20 cellular contexts compared by ENCODE assay signal in genomic region chrX:41108684-41109205, GRCh38. TPM values are rescaled to one million over a fixed set of nuclear protein-coding genes. Genes with fewer than 3 reads are reported as not detected.
DNase-seq lines count a peak whose midpoint lies in the region; ATAC-seq, FAIRE-seq and TF ChIP-seq lines count a peak whose summit lies in the region.
"Had no signal": no experiment of that assay in that cellular context is flagged by ENCODE, and none has a peak within 500 bp of the region (broad histone marks: within the 10 kb centered on the region; RNA-seq: fewer than 3 reads in every experiment).

No MANE protein-coding gene starts in this region.

- H4K20me1 ChIP-seq in keratinocyte (ENCODE audit: control insufficient read depth, extremely low read depth, insufficient read depth, low read length), result peaks cover 33% of the 10 kb centered on the region

- POLR2A ChIA-PET in WTC11 (lab: Charles Lee), result no interaction called here

- CTCF ChIA-PET in WTC11 (lab: Charles Lee), result no interaction called here

- H3K9ac ChIP-seq in keratinocyte (ENCODE audit: control insufficient read depth, extremely low read depth, insufficient read depth, low read length), result no peak overlapping the region
- H3K9ac ChIP-seq: GM23248 had no signal

- WGBS in gastroesophageal sphincter (ENCODE audit: low coverage in 1 of 2), 2 donors, result no CpG with 5 or more reads among the region's 4 CpGs

- peaks cover 87% of the 10 kb centered on the region for H3K79me2 ChIP-seq in keratinocyte (ENCODE audit: control insufficient read depth, insufficient read depth, low read length)

- peak overlapping the region; percentile 18 for H3K27ac Mint-ChIP-seq in activated T-cell treated with anti-CD3 and anti-CD28 coated beads, Interleukin-2, amount 50 U/mL, for 24 hours
- peak overlapping the region; percentile 95 for H3K27ac Mint-ChIP-seq in WTC11
- peak overlapping the region; percentile 45 for H3K27ac Mint-ChIP-seq in stimulated activated effector memory CD8-positive, alpha-beta T cell treated with anti-CD3 and anti-CD28 coated beads, Interleukin-12 subunit alpha, Interleukin-12 subunit beta, amount 100 ng/mL, for 72 hours

- H3K27ac ChIP-seq in keratinocyte (ENCODE audit: control insufficient read depth, insufficient read depth, low read length), result peak overlapping the region; percentile 10
- H3K27ac ChIP-seq in gastroesophageal sphincter, result no peak overlapping the region
- H3K27ac ChIP-seq: adrenal gland, GM23248, heart right ventricle, left ventricle myocardium inferior had no signal

- peaks cover 74% of the 10 kb centered on the region for H3K4me1 Mint-ChIP-seq in activated T-cell treated with anti-CD3 and anti-CD28 coated beads, Interleukin-2, amount 50 U/mL, for 24 hours (ENCODE audit: low read depth)
- H3K4me1 Mint-ChIP-seq in activated T-cell treated with anti-CD3 and anti-CD28 coated beads, Interleukin-2, amount 50 U/mL, for 4 hours (ENCODE audit: low read depth), result peaks cover 66% of the 10 kb centered on the region
- peaks cover 83% of the 10 kb centered on the region for H3K4me1 Mint-ChIP-seq in WTC11
- peaks cover 55% of the 10 kb centered on the region for H3K4me1 Mint-ChIP-seq in stimulated activated effector memory CD8-positive, alpha-beta T cell treated with anti-CD3 and anti-CD28 coated beads, Interleukin-12 subunit alpha, Interleukin-12 subunit beta, amount 100 ng/mL, for 72 hours

- H3K36me3 Mint-ChIP-seq in activated T-cell treated with anti-CD3 and anti-CD28 coated beads, Interleukin-2, amount 50 U/mL, for 24 hours (ENCODE audit: low read depth), result peaks cover 6% of the 10 kb centered on the region
- H3K36me3 Mint-ChIP-seq in activated T-cell treated with anti-CD3 and anti-CD28 coated beads, Interleukin-2, amount 50 U/mL, for 4 hours (ENCODE audit: insufficient read depth), result peaks cover 8% of the 10 kb centered on the region
- no peaks in the 10 kb centered on the region for H3K36me3 Mint-ChIP-seq in WTC11
- H3K36me3 Mint-ChIP-seq in stimulated activated effector memory CD8-positive, alpha-beta T cell treated with anti-CD3 and anti-CD28 coated beads, Interleukin-12 subunit alpha, Interleukin-12 subunit beta, amount 100 ng/mL, for 72 hours, result no peaks in the 10 kb centered on the region

- no peak overlapping the region for H3K4me3 Mint-ChIP-seq in activated T-cell treated with anti-CD3 and anti-CD28 coated beads, Interleukin-2, amount 50 U/mL, for 24 hours
- no peak overlapping the region for H3K4me3 Mint-ChIP-seq in activated T-cell treated with anti-CD3 and anti-CD28 coated beads, Interleukin-2, amount 50 U/mL, for 4 hours
- H3K4me3 Mint-ChIP-seq in WTC11, result peak overlapping the region; percentile 55
- H3K4me3 Mint-ChIP-seq in stimulated activated effector memory CD8-positive, alpha-beta T cell treated with anti-CD3 and anti-CD28 coated beads, Interleukin-12 subunit alpha, Interleukin-12 subunit beta, amount 100 ng/mL, for 72 hours, result no peak overlapping the region
- H3K4me3 Mint-ChIP-seq: stimulated activated naive B cell treated with anti-CD40 and anti-IgM and Interleukin-4, amounts not matched to agents 10 μg/mL and 1 μg/mL and 100 μg/mL, for 72 hours had no signal

- TF ChIP-seq CTCF in WTC11 (IDR thresholded peaks at IDR 0.05) (no peak), keratinocyte (optimal IDR thresholded peaks at IDR 0.05 in 1 of 3, IDR thresholded peaks at IDR 0.05 in 1 of 3, conservative IDR thresholded peaks at IDR 0.05 in 1 of 3; ENCODE audit: extremely low read depth in 1 of 3, insufficient read depth in 2 of 3, low read length in 3 of 3) (no peak), gastroesophageal sphincter (IDR thresholded peaks at IDR 0.05) (no peak)

- no peak for TF ChIP-seq EP300 in gastroesophageal sphincter (IDR thresholded peaks at IDR 0.05)

- H3K27me3 Mint-ChIP-seq in activated T-cell treated with anti-CD3 and anti-CD28 coated beads, Interleukin-2, amount 50 U/mL, for 24 hours, result peaks cover 8% of the 10 kb centered on the region
- no peaks in the 10 kb centered on the region for H3K27me3 Mint-ChIP-seq in activated T-cell treated with anti-CD3 and anti-CD28 coated beads, Interleukin-2, amount 50 U/mL, for 4 hours (ENCODE audit: low read depth)
- H3K27me3 Mint-ChIP-seq in WTC11 (ENCODE audit: low read depth), result no peaks in the 10 kb centered on the region
- H3K27me3 Mint-ChIP-seq: naive B cell; stimulated activated naive B cell treated with anti-CD40 and anti-IgM and Interleukin-4, amounts not matched to agents 10 μg/mL and 1 μg/mL and 100 μg/mL, for 72 hours had no signal

- H3K9me3 ChIP-seq in keratinocyte (ENCODE audit: control insufficient read depth, low read depth, low read length) (no peaks in the 10 kb centered on the region), gastroesophageal sphincter (no peaks in the 10 kb centered on the region)
- H3K9me3 ChIP-seq: adrenal gland, Caco-2, left ventricle myocardium inferior had no signal

- no peak overlapping the region for H3K4me2 ChIP-seq in keratinocyte (ENCODE audit: control insufficient read depth, extremely low read depth, insufficient read depth, low read depth, low read length)

- peaks cover 5% of the 10 kb centered on the region for H3K9me3 Mint-ChIP-seq in activated T-cell treated with anti-CD3 and anti-CD28 coated beads, Interleukin-2, amount 50 U/mL, for 24 hours
- no peaks in the 10 kb centered on the region for H3K9me3 Mint-ChIP-seq in activated T-cell treated with anti-CD3 and anti-CD28 coated beads, Interleukin-2, amount 50 U/mL, for 4 hours
- no peaks in the 10 kb centered on the region for H3K9me3 Mint-ChIP-seq in WTC11
- H3K9me3 Mint-ChIP-seq in stimulated activated effector memory CD8-positive, alpha-beta T cell treated with anti-CD3 and anti-CD28 coated beads, Interleukin-12 subunit alpha, Interleukin-12 subunit beta, amount 100 ng/mL, for 72 hours, result no peaks in the 10 kb centered on the region

- H3K9me1 ChIP-seq in keratinocyte (ENCODE audit: control insufficient read depth, extremely low read depth, insufficient read depth, low read length), result peaks cover 3% of the 10 kb centered on the region

- H3K36me3 ChIP-seq in keratinocyte (ENCODE audit: control insufficient read depth in 2 of 2, extremely low read depth in 1 of 2, insufficient read depth in 2 of 2, low read length in 2 of 2) (peaks cover 0 to 2% of the 10 kb centered on the region in 2 experiments), gastroesophageal sphincter (no peaks in the 10 kb centered on the region)
- H3K36me3 ChIP-seq: adrenal gland, heart right ventricle, left ventricle myocardium inferior had no signal

- no peak for TF ChIP-seq POLR2A in gastroesophageal sphincter (IDR thresholded peaks at IDR 0.05)

- no peak for FAIRE-seq in keratinocyte (lab: Jason Lieb, UNC)
- FAIRE-seq: urothelium cell line had no signal

- dilution Hi-C loops in keratinocyte (cut with MboI; ENCODE audit: extremely low pct_ligation_motif_present, low sequenced_read_pairs), result no loop called here

- H3K27me3 ChIP-seq in keratinocyte (ENCODE audit: control insufficient read depth, extremely low read depth, insufficient read depth, low read length), result no peaks in the 10 kb centered on the region
- H3K27me3 ChIP-seq in gastroesophageal sphincter, result no peaks in the 10 kb centered on the region
- H3K27me3 ChIP-seq: adrenal gland, heart right ventricle had no signal

- H2AFZ ChIP-seq in keratinocyte (ENCODE audit: control insufficient read depth, low read length), result no peak overlapping the region
- H2AFZ ChIP-seq: GM23248 had no signal

- no peak for ATAC-seq in activated T-cell treated with anti-CD3 and anti-CD28 coated beads, Interleukin-2, amount 50 U/mL, for 4 hours
- ATAC-seq in WTC11, result peak; percentile 62
- no peak for ATAC-seq in stimulated activated effector memory CD8-positive, alpha-beta T cell treated with anti-CD3 and anti-CD28 coated beads, Interleukin-12 subunit alpha, Interleukin-12 subunit beta, amount 100 ng/mL, for 72 hours
- no peak for ATAC-seq in gastroesophageal sphincter
- ATAC-seq: stimulated activated naive B cell treated with anti-CD40 and anti-IgM and Interleukin-4, amounts not matched to agents 10 μg/mL and 1 μg/mL and 100 μg/mL, for 72 hours had no signal

- DNase-seq in activated T-cell treated with anti-CD3 and anti-CD28 coated beads, Interleukin-2, amount 50 U/mL, for 24 hours, result no peak
- no peak for DNase-seq in activated T-cell treated with anti-CD3 and anti-CD28 coated beads, Interleukin-2, amount 50 U/mL, for 4 hours
- DNase-seq in WTC11 (ENCODE audit: low spot score) (peak; percentile 18), keratinocyte (ENCODE audit: low read depth, low spot score) (no peak), NCI-H446 (lab: John Stamatoyannopoulos, UW) (no peak), NCI-H187 treated with DMSO at 0.1 percent for 48 hours (lab: John Stamatoyannopoulos, UW) (no peak)
- DNase-seq in stimulated activated effector memory CD8-positive, alpha-beta T cell treated with anti-CD3 and anti-CD28 coated beads, Interleukin-12 subunit alpha, Interleukin-12 subunit beta, amount 100 ng/mL, for 72 hours (ENCODE audit: low spot score in 2 of 2), result no peak
- DNase-seq: ACHN; activated T-cell treated with anti-CD3 and anti-CD28 coated beads for 4 hours; adrenal gland; Caco-2; heart right ventricle; left ventricle myocardium inferior; naive B cell; NCI-H1105 treated with DMSO at 0.1 percent for 48 hours; NCI-H510A; stimulated activated naive B cell treated with anti-CD40 and anti-IgM and Interleukin-4, amounts not matched to agents 10 μg/mL and 1 μg/mL and 100 μg/mL, for 72 hours had no signal

- H3K4me1 ChIP-seq in keratinocyte (ENCODE audit: control insufficient read depth, extremely low read depth, insufficient read depth, low read length) (peaks cover 6% of the 10 kb centered on the region), gastroesophageal sphincter (peaks cover 0 to 74% (median 0%) of the 10 kb centered on the region in 3 donors)

- no peak overlapping the region for H3K4me3 ChIP-seq in keratinocyte (ENCODE audit: control insufficient read depth in 2 of 3, extremely low read depth in 1 of 3, insufficient read depth in 2 of 3, low read depth in 1 of 3, low read length in 3 of 3)
- no peak overlapping the region for H3K4me3 ChIP-seq in gastroesophageal sphincter
- H3K4me3 ChIP-seq: adrenal gland, GM23248, heart right ventricle, left ventricle myocardium inferior had no signal

RNA-seq across cellular contexts. Expression of gene USP9X, which starts 23.5 kb away (rescaled TPM):
- total RNA-seq in activated T-cell treated with anti-CD3 and anti-CD28 coated beads, Interleukin-2, amount 50 U/mL, for 4 hours, result 10 to 100 TPM; 33.9 to 35.9 (median 34.1) TPM
- total RNA-seq in WTC11 (2021) (163 to 177 TPM (median 175 TPM) in 3 replicates), gastroesophageal sphincter (100 to 1,000 TPM; 113 to 141 (median 130) TPM)
- polyA plus RNA-seq in keratinocyte, result 30.0 to 44.8 TPM (median 42.3 TPM) in 3 replicates
- 59.7 TPM for polyA plus RNA-seq in keratinocyte (2011; ENCODE audit: low read depth)
- polyA plus RNA-seq in keratinocyte (2011; cell fraction: cytosol; rRNA removed), result 21.3 and 40.9 TPM in 2 replicates
- 67.1 and 73.7 TPM in 2 replicates for polyA plus RNA-seq in keratinocyte (2011; cell fraction: nucleus; rRNA removed)
- 32.6 and 44.1 TPM in 2 replicates for polyA plus RNA-seq in keratinocyte (2012; ENCODE audit: low replicate concordance)
- 198 to 330 TPM (median 260 TPM) in 3 replicates for polyA minus RNA-seq in keratinocyte
- polyA minus RNA-seq in keratinocyte (2011; cell fraction: cytosol; rRNA and poly(A)+ RNA removed), result 70.8 TPM
- polyA minus RNA-seq in keratinocyte (2011; cell fraction: nucleus; rRNA and poly(A)+ RNA removed), result 287 and 513 TPM in 2 replicates

Comparison
In these comparisons a context has a peak if more than half of its experiments do, and no peak if none do; other contexts are left out.
1. H3K27ac Mint-ChIP-seq: peak in every context shown above with its lines; median percentile 95 in WTC11; 45 in stimulated activated effector memory CD8-positive, alpha-beta T cell treated with anti-CD3 and anti-CD28 coated beads, Interleukin-12 subunit alpha, Interleukin-12 subunit beta, amount 100 ng/mL, for 72 hours; 18 in activated T-cell treated with anti-CD3 and anti-CD28 coated beads, Interleukin-2, amount 50 U/mL, for 24 hours.